Comparison of ENCODE assay signal across 10 cellular contexts in the genomic region with DNA sequence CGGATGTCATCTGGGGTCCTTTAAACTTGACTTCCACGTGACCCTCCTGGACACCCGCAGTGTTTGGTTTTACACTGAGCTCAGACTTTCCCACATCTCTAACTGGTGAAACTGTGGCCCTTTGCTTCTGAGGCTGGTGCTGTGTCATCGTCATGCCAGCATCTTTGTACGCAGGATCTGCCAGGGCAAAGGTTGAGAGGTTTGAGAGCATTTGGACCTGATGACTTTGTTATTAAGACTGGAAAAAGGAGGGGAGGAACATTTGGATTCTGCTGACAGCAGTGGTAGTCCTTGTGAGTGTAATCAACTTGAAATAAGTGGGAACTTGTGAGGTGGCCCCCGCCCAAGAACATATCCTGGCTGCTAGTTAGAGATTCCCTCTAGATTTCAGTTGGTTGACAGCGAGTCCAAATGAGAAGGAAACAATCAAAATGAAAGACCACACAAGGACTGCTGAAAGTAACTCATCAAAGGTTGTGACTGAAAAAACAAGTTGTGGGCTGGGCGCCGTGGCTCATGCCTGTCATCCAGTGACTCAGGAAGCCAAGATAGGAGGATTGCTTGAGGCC.
DNase-seq lines count a peak whose midpoint lies in the region; ATAC-seq and TF ChIP-seq lines count a peak whose summit lies in the region.
"Had no signal": no experiment of that assay in that cellular context is flagged by ENCODE, and none has a peak within 500 bp of the region (broad histone marks: within the 10 kb centered on the region; RNA-seq: fewer than 3 reads in every experiment).

No MANE protein-coding gene starts in this region.

- peak overlapping the region; percentile 30 to 75 (median 52) for H3K4me3 Mint-ChIP-seq in immature natural killer cell

- peaks cover 0 to 7% (median 2%) of the 10 kb centered on the region in 6 donors for H3K9me3 Mint-ChIP-seq in immature natural killer cell

- H3K4me1 Mint-ChIP-seq in immature natural killer cell, result peaks cover 31 to 33% of the 10 kb centered on the region in 2 donors

- H3K9me3 ChIP-seq in left lung, result peaks cover 0 to 8% of the 10 kb centered on the region in 2 donors

- peaks cover 4 to 8% (median 7%) of the 10 kb centered on the region in 3 donors for H3K27me3 Mint-ChIP-seq in immature natural killer cell (ENCODE audit: low read depth in 3 of 3)

- no peak for TF ChIP-seq CTCF in left lung (IDR thresholded peaks at IDR 0.05)

- no peaks in the 10 kb centered on the region for H3K4me1 ChIP-seq in left lung

- H3K27me3 ChIP-seq in left lung, result no peaks in the 10 kb centered on the region

- peak overlapping the region; percentile 90 to 93 (median 92) for H3K27ac Mint-ChIP-seq in immature natural killer cell

- H3K27ac ChIP-seq in left lung, result no peak overlapping the region

- ATAC-seq in HG03565 (IDR thresholded peaks at IDR 0.05; ENCODE audit: unreplicated experiment) (no peak), left lung (no peak)

- DNase-seq in activated effector memory CD4-positive, alpha-beta T cell treated with anti-CD3 and anti-CD28 coated beads, Interleukin-2, amount 50 U/mL, for 16 hours, result peak; percentile 71
- no peak for DNase-seq in activated effector memory CD4-positive, alpha-beta T cell treated with Interleukin-2 at 50 U/mL for 16 hours
- DNase-seq in activated T-cell treated with anti-CD3 and anti-CD28 coated beads, Interleukin-2, amount 50 U/mL, for 48 hours, result peak; percentile 83 to 85
- DNase-seq in immature natural killer cell (peak; percentile 72 to 84 (median 83)), NCI-H774 (lab: John Stamatoyannopoulos, UW) (no peak), left lung (no peak)
- DNase-seq in stimulated activated CD8-positive, alpha-beta memory T cell treated with anti-CD3 and anti-CD28 coated beads, Interleukin-7, amount 100 ng/mL, for 48 hours (ENCODE audit: extremely low read depth in 1 of 2, low read depth in 1 of 2), result peak; percentile 63 to 79
- DNase-seq: foreskin melanocyte, NCI-H1694 had no signal

- no peaks in the 10 kb centered on the region for H3K36me3 ChIP-seq in left lung

- peaks cover 0 to 6% (median 0%) of the 10 kb centered on the region in 3 donors for H3K36me3 Mint-ChIP-seq in immature natural killer cell

- intact Hi-C loops in left lung (cut with DNase I), result loop anchor here in 1 of 2 donors (10.0 kb wide), 1 partner anchor 110 kb away; a partner anchor contains a TSS

- no peak overlapping the region for H3K4me3 ChIP-seq in left lung

Comparison
In these comparisons a context has a peak if more than half of its experiments do, and no peak if none do; other contexts are left out.
1. DNase-seq: peak in activated effector memory CD4-positive, alpha-beta T cell treated with anti-CD3 and anti-CD28 coated beads, Interleukin-2, amount 50 U/mL, for 16 hours (single experiment), activated T-cell treated with anti-CD3 and anti-CD28 coated beads, Interleukin-2, amount 50 U/mL, for 48 hours (2 of 2), immature natural killer cell (3 of 3) and stimulated activated CD8-positive, alpha-beta memory T cell treated with anti-CD3 and anti-CD28 coated beads, Interleukin-7, amount 100 ng/mL, for 48 hours (2 of 2); none in activated effector memory CD4-positive, alpha-beta T cell treated with Interleukin-2 at 50 U/mL for 16 hours (single experiment), NCI-H774 (single experiment) and left lung (0 of 2).